ENCODE assay signal across 1 cellular context in the genomic region with DNA sequence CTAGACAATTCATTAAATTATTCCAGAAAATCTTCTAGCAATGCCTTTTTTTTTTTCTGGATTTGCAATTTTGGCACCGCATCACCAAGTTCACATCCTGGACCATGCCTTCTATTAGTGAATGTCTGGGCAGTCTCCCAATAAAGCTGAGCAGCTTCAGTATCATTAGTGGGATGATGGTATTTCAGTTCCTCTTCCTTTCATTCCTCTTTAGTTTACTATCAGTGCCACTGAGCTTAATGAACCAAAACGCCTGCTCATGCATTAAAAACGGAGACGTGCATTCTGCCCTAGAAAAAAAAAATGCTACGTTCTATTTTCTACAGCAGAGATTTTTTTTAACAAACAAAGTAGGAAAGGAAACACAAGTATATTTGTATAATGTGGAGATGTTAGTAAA.
TF ChIP-seq lines count a peak whose summit lies in the region.

No MANE protein-coding gene starts in this region.

TF ChIP-seq in WTC11, 78 proteins besides CTCF, POLR2A, EP300 and RAD21 (continued from another document):
- TF ChIP-seq, protein P1, sequence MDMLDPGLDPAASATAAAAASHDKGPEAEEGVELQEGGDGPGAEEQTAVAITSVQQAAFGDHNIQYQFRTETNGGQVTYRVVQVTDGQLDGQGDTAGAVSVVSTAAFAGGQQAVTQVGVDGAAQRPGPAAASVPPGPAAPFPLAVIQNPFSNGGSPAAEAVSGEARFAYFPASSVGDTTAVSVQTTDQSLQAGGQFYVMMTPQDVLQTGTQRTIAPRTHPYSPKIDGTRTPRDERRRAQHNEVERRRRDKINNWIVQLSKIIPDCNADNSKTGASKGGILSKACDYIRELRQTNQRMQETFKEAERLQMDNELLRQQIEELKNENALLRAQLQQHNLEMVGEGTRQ (CRISPR knock-in tag; IDR thresholded peaks at IDR 0.05), result no peak
